1 cellular context compared by ENCODE assay signal in genomic region chr13:27425918-27426630, GRCh38.
TF ChIP-seq lines count a peak whose summit lies in the region.

No MANE protein-coding gene starts in this region.

TF ChIP-seq in K562, 482 proteins besides CTCF, POLR2A, EP300 and RAD21 (continued from another document and continues in another):
- no peak for TF ChIP-seq PATZ1 (CRISPR knock-in tag; IDR thresholded peaks at IDR 0.05; ENCODE audit: borderline replicate concordance)
- TF ChIP-seq CHCHD3 (CRISPR knock-in tag; IDR thresholded peaks at IDR 0.05), result no peak
- TF ChIP-seq, protein P1, sequence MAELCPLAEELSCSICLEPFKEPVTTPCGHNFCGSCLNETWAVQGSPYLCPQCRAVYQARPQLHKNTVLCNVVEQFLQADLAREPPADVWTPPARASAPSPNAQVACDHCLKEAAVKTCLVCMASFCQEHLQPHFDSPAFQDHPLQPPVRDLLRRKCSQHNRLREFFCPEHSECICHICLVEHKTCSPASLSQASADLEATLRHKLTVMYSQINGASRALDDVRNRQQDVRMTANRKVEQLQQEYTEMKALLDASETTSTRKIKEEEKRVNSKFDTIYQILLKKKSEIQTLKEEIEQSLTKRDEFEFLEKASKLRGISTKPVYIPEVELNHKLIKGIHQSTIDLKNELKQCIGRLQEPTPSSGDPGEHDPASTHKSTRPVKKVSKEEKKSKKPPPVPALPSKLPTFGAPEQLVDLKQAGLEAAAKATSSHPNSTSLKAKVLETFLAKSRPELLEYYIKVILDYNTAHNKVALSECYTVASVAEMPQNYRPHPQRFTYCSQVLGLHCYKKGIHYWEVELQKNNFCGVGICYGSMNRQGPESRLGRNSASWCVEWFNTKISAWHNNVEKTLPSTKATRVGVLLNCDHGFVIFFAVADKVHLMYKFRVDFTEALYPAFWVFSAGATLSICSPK (IDR thresholded peaks at IDR 0.05; ENCODE audit: borderline replicate concordance), result no peak
- TF ChIP-seq, protein P2, sequence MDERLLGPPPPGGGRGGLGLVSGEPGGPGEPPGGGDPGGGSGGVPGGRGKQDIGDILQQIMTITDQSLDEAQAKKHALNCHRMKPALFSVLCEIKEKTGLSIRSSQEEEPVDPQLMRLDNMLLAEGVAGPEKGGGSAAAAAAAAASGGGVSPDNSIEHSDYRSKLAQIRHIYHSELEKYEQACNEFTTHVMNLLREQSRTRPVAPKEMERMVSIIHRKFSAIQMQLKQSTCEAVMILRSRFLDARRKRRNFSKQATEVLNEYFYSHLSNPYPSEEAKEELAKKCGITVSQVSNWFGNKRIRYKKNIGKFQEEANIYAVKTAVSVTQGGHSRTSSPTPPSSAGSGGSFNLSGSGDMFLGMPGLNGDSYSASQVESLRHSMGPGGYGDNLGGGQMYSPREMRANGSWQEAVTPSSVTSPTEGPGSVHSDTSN (CRISPR knock-in tag; IDR thresholded peaks at IDR 0.05; ENCODE audit: low read depth), result no peak
- TF ChIP-seq, protein P2 (tag; conservative IDR thresholded peaks at IDR 0.05; ENCODE audit: low read depth), result peak; percentile 62
- TF ChIP-seq POLR2AphosphoS2 (IDR thresholded peaks at IDR 0.05; ENCODE audit: low read length), result no peak
- no peak for TF ChIP-seq PHB (CRISPR knock-in tag; IDR thresholded peaks at IDR 0.05)
- no peak for TF ChIP-seq ESRRA (IDR thresholded peaks at IDR 0.05; ENCODE audit: borderline replicate concordance, low read depth)
- TF ChIP-seq, protein P3, sequence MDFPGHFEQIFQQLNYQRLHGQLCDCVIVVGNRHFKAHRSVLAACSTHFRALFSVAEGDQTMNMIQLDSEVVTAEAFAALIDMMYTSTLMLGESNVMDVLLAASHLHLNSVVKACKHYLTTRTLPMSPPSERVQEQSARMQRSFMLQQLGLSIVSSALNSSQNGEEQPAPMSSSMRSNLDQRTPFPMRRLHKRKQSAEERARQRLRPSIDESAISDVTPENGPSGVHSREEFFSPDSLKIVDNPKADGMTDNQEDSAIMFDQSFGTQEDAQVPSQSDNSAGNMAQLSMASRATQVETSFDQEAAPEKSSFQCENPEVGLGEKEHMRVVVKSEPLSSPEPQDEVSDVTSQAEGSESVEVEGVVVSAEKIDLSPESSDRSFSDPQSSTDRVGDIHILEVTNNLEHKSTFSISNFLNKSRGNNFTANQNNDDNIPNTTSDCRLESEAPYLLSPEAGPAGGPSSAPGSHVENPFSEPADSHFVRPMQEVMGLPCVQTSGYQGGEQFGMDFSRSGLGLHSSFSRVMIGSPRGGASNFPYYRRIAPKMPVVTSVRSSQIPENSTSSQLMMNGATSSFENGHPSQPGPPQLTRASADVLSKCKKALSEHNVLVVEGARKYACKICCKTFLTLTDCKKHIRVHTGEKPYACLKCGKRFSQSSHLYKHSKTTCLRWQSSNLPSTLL (IDR thresholded peaks at IDR 0.05), result no peak
- TF ChIP-seq, protein P4, sequence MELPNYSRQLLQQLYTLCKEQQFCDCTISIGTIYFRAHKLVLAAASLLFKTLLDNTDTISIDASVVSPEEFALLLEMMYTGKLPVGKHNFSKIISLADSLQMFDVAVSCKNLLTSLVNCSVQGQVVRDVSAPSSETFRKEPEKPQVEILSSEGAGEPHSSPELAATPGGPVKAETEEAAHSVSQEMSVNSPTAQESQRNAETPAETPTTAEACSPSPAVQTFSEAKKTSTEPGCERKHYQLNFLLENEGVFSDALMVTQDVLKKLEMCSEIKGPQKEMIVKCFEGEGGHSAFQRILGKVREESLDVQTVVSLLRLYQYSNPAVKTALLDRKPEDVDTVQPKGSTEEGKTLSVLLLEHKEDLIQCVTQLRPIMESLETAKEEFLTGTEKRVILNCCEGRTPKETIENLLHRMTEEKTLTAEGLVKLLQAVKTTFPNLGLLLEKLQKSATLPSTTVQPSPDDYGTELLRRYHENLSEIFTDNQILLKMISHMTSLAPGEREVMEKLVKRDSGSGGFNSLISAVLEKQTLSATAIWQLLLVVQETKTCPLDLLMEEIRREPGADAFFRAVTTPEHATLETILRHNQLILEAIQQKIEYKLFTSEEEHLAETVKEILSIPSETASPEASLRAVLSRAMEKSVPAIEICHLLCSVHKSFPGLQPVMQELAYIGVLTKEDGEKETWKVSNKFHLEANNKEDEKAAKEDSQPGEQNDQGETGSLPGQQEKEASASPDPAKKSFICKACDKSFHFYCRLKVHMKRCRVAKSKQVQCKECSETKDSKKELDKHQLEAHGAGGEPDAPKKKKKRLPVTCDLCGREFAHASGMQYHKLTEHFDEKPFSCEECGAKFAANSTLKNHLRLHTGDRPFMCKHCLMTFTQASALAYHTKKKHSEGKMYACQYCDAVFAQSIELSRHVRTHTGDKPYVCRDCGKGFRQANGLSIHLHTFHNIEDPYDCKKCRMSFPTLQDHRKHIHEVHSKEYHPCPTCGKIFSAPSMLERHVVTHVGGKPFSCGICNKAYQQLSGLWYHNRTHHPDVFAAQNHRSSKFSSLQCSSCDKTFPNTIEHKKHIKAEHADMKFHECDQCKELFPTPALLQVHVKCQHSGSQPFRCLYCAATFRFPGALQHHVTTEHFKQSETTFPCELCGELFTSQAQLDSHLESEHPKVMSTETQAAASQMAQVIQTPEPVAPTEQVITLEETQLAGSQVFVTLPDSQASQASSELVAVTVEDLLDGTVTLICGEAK (IDR thresholded peaks at IDR 0.05), result no peak
- TF ChIP-seq, protein P4 (CRISPR knock-in tag; IDR thresholded peaks at IDR 0.05), result no peak
- 0 out of 4 replicates have a peak, but pooled peaks have one; percentile 16 to 28 for TF ChIP-seq TRIM24 (IDR thresholded peaks at IDR 0.05)
- TF ChIP-seq NCOA6 (IDR thresholded peaks at IDR 0.05), result no peak
- TF ChIP-seq, protein P5, sequence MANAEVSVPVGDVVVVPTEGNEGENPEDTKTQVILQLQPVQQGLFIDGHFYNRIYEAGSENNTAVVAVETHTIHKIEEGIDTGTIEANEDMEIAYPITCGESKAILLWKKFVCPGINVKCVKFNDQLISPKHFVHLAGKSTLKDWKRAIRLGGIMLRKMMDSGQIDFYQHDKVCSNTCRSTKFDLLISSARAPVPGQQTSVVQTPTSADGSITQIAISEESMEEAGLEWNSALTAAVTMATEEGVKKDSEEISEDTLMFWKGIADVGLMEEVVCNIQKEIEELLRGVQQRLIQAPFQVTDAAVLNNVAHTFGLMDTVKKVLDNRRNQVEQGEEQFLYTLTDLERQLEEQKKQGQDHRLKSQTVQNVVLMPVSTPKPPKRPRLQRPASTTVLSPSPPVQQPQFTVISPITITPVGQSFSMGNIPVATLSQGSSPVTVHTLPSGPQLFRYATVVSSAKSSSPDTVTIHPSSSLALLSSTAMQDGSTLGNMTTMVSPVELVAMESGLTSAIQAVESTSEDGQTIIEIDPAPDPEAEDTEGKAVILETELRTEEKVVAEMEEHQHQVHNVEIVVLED (CRISPR knock-in tag; IDR thresholded peaks at IDR 0.05), result no peak; the same call in 1 of the 2 replicates
- TF ChIP-seq, protein P6, sequence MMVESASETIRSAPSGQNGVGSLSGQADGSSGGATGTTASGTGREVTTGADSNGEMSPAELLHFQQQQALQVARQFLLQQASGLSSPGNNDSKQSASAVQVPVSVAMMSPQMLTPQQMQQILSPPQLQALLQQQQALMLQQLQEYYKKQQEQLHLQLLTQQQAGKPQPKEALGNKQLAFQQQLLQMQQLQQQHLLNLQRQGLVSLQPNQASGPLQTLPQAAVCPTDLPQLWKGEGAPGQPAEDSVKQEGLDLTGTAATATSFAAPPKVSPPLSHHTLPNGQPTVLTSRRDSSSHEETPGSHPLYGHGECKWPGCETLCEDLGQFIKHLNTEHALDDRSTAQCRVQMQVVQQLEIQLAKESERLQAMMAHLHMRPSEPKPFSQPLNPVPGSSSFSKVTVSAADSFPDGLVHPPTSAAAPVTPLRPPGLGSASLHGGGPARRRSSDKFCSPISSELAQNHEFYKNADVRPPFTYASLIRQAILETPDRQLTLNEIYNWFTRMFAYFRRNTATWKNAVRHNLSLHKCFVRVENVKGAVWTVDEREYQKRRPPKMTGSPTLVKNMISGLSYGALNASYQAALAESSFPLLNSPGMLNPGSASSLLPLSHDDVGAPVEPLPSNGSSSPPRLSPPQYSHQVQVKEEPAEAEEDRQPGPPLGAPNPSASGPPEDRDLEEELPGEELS (CRISPR knock-in tag; IDR thresholded peaks at IDR 0.05; ENCODE audit: borderline replicate concordance), result no peak
- no peak for TF ChIP-seq NELFE (IDR thresholded peaks at IDR 0.05; ENCODE audit: insufficient read depth, insufficient read length)
- no peak for TF ChIP-seq CXXC5 (CRISPR knock-in tag; IDR thresholded peaks at IDR 0.05)
- TF ChIP-seq SMARCA5 (IDR thresholded peaks at IDR 0.05), result peak; percentile 62; the same call in 1 of the 2 replicates
- TF ChIP-seq, protein P7, sequence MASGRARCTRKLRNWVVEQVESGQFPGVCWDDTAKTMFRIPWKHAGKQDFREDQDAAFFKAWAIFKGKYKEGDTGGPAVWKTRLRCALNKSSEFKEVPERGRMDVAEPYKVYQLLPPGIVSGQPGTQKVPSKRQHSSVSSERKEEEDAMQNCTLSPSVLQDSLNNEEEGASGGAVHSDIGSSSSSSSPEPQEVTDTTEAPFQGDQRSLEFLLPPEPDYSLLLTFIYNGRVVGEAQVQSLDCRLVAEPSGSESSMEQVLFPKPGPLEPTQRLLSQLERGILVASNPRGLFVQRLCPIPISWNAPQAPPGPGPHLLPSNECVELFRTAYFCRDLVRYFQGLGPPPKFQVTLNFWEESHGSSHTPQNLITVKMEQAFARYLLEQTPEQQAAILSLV (tag; IDR thresholded peaks at IDR 0.05), result no peak
- no peak for TF ChIP-seq ZNF165 (CRISPR knock-in tag; IDR thresholded peaks at IDR 0.05; ENCODE audit: borderline replicate concordance)
- no peak for TF ChIP-seq HOXB6 (CRISPR knock-in tag; IDR thresholded peaks at IDR 0.05; ENCODE audit: borderline replicate concordance)
- no peak for TF ChIP-seq ZFPM2 (CRISPR knock-in tag; IDR thresholded peaks at IDR 0.05)
- TF ChIP-seq RBBP5 (IDR thresholded peaks at IDR 0.05; ENCODE audit: borderline replicate concordance, insufficient read depth, low read length, poor library complexity, severe bottlenecking), result no peak
- peak; percentile 19 to 35; a peak in 1 of 4 replicates for TF ChIP-seq MAZ (CRISPR knock-in tag; conservative IDR thresholded peaks at IDR 0.05 in 1 of 2, IDR thresholded peaks at IDR 0.05 in 1 of 2)
- no peak for TF ChIP-seq ZNF644 (tag; IDR thresholded peaks at IDR 0.05; ENCODE audit: low read depth)
- peak; percentile 44; the same call in 1 of the 2 replicates for TF ChIP-seq SOX6 (IDR thresholded peaks at IDR 0.05)
- no peak for TF ChIP-seq HDGF (IDR thresholded peaks at IDR 0.05)
- TF ChIP-seq THAP12 (CRISPR knock-in tag; IDR thresholded peaks at IDR 0.05), result no peak
- peak; percentile 43 for TF ChIP-seq GATA2 (CRISPR knock-in tag; IDR thresholded peaks at IDR 0.05)
- no peak for TF ChIP-seq ZNF133 (CRISPR knock-in tag; IDR thresholded peaks at IDR 0.05)
